ENCODE assay signal across 1 cellular context in genomic region chr4:94214703-94215360, GRCh38.
TF ChIP-seq lines count a peak whose summit lies in the region.

No MANE protein-coding gene starts in this region.

TF ChIP-seq in GM12878, 131 proteins besides CTCF, POLR2A, EP300 and RAD21 (continued from another document):
- no peak for TF ChIP-seq SRF (IDR thresholded peaks at IDR 0.05; ENCODE audit: low read depth in 2 of 2, low read length in 2 of 2)
- TF ChIP-seq, protein P1, sequence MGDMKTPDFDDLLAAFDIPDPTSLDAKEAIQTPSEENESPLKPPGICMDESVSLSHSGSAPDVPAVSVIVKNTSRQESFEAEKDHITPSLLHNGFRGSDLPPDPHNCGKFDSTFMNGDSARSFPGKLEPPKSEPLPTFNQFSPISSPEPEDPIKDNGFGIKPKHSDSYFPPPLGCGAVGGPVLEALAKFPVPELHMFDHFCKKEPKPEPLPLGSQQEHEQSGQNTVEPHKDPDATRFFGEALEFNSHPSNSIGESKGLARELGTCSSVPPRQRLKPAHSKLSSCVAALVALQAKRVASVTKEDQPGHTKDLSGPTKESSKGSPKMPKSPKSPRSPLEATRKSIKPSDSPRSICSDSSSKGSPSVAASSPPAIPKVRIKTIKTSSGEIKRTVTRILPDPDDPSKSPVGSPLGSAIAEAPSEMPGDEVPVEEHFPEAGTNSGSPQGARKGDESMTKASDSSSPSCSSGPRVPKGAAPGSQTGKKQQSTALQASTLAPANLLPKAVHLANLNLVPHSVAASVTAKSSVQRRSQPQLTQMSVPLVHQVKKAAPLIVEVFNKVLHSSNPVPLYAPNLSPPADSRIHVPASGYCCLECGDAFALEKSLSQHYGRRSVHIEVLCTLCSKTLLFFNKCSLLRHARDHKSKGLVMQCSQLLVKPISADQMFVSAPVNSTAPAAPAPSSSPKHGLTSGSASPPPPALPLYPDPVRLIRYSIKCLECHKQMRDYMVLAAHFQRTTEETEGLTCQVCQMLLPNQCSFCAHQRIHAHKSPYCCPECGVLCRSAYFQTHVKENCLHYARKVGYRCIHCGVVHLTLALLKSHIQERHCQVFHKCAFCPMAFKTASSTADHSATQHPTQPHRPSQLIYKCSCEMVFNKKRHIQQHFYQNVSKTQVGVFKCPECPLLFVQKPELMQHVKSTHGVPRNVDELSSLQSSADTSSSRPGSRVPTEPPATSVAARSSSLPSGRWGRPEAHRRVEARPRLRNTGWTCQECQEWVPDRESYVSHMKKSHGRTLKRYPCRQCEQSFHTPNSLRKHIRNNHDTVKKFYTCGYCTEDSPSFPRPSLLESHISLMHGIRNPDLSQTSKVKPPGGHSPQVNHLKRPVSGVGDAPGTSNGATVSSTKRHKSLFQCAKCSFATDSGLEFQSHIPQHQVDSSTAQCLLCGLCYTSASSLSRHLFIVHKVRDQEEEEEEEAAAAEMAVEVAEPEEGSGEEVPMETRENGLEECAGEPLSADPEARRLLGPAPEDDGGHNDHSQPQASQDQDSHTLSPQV (IDR thresholded peaks at IDR 0.05), result no peak
- TF ChIP-seq LARP7 (IDR thresholded peaks at IDR 0.05), result no peak
- no peak for TF ChIP-seq RFX5 (IDR thresholded peaks at IDR 0.05; ENCODE audit: low read depth, low read length)
- peak; percentile 43; the same call in 1 of the 2 replicates for TF ChIP-seq MTA2 (IDR thresholded peaks at IDR 0.05; ENCODE audit: low read depth)
- TF ChIP-seq BMI1 (IDR thresholded peaks at IDR 0.05; ENCODE audit: borderline replicate concordance), result no peak
- TF ChIP-seq POLR2AphosphoS2 (IDR thresholded peaks at IDR 0.05; ENCODE audit: low read depth, low read length), result no peak
